Comparison of ENCODE assay signal across 35 cellular contexts in the genomic region with DNA sequence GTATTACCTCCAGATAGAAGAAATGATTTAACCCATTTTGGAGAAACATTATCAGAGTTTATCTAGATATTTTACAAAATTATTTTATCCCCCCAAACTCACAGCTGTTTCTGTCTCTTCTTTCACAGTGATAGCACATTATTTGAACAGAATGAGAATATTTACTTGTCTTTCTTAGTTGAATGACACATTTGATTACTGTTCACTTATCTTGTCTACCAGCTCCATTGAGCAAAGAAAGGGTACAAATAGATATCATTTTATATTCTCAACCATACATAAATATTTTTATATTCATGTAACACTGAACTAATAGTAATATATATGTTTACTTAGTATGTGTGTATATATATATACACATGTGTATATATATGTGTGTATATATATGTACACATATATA.
"Had no signal": no experiment of that assay in that cellular context is flagged by ENCODE, and none has a peak within 500 bp of the region (broad histone marks: within the 10 kb centered on the region; RNA-seq: fewer than 3 reads in every experiment).

No MANE protein-coding gene starts in this region.

- H3K9me3 ChIP-seq: MG63 had no signal

- H3K27me3 ChIP-seq: MG63 had no signal

- H3K36me3 ChIP-seq: MG63 had no signal

- H3K4me3 ChIP-seq: MG63 had no signal

- DNase-seq: Karpas-422, Kasumi-1, MG63, MM.1S, MV-4-11, NCI-H1048, NCI-H1092, NCI-H1092 treated with DMSO at 0.1 percent for 48 hours, NCI-H1105, NCI-H1105 treated with DMSO at 0.1 percent for 48 hours, NCI-H1417, NCI-H1417 treated with DMSO at 0.1 percent for 48 hours, NCI-H1436, NCI-H1436 treated with DMSO at 0.1 percent for 48 hours, NCI-H146, NCI-H1694, NCI-H1694 treated with DMSO at 0.1 percent for 48 hours, NCI-H187, NCI-H187 treated with DMSO at 0.1 percent for 48 hours, NCI-H1930, NCI-H2029, NCI-H2029 treated with DMSO at 0.1 percent for 48 hours, NCI-H2081, NCI-H2081 treated with DMSO at 0.1 percent for 48 hours, NCI-H2107, NCI-H2171, NCI-H2171 treated with DMSO at 0.1 percent for 48 hours, NCI-H2227 treated with DMSO at 0.1 percent for 48 hours, NCI-H226, NCI-H345, NCI-H446, NCI-H446 treated with DMSO at 0.1 percent for 48 hours, NCI-H510A, NCI-H510A treated with DMSO at 0.1 percent for 48 hours, NCI-H524 had no signal
